In genomic region chr18:62716679-62717058, GRCh38 we compare ENCODE assay signal across 8 cellular contexts. TPM values are rescaled to one million over a fixed set of nuclear protein-coding genes. Genes with fewer than 3 reads are reported as not detected.
A peak's percentile ranks its signal among the peaks of the same experiment; 100 is the strongest.
DNase-seq lines count a peak whose midpoint lies in the region; ATAC-seq and TF ChIP-seq lines count a peak whose summit lies in the region.

No MANE protein-coding gene starts in this region.

- intact Hi-C loops in breast epithelium (cut with DNase I; ENCODE audit: low total_unique reads): loop anchor here (10.0 kb wide), 1 partner anchor 268 kb away; no protein-coding TSS in a partner anchor

- ATAC-seq in HG03045 (IDR thresholded peaks at IDR 0.05; ENCODE audit: unreplicated experiment) (peak; percentile 19), GM21526 (IDR thresholded peaks at IDR 0.05; ENCODE audit: low FRiP score, unreplicated experiment) (no peak)

- peak overlapping the region; percentile 73 for H3K4me3 ChIP-seq in GM12864 (ENCODE audit: low read depth, low read length)
- peak overlapping the region; percentile 79 for H3K4me3 ChIP-seq in SK-N-MC
- H3K4me3 ChIP-seq in breast epithelium: peak overlapping the region; percentile 76 to 81 (median 76)

- H3K9me3 ChIP-seq in SK-N-MC (ENCODE audit: low read depth, low read length) (no peaks in the 10 kb centered on the region), breast epithelium (no peaks in the 10 kb centered on the region)

- no peak for TF ChIP-seq CTCF in GM12864 (IDR thresholded peaks at IDR 0.05; ENCODE audit: low read depth, low read length, missing control alignments)
- TF ChIP-seq CTCF in breast epithelium (IDR thresholded peaks at IDR 0.05): no peak

- H3K27ac ChIP-seq in SK-N-MC: no peak overlapping the region
- H3K27ac ChIP-seq in breast epithelium: peak overlapping the region; percentile 96 to 99

- no peaks in the 10 kb centered on the region for H3K4me1 ChIP-seq in breast epithelium

- no peaks in the 10 kb centered on the region for H3K36me3 ChIP-seq in SK-N-MC (ENCODE audit: insufficient read depth, low read length)
- no peaks in the 10 kb centered on the region for H3K36me3 ChIP-seq in breast epithelium

- DNase-seq in GM12864 (ENCODE audit: low read depth) (no peak), SK-N-MC (ENCODE audit: low read depth, low spot score) (no peak), breast epithelium (ENCODE audit: low spot score in 2 of 2) (no peak), iPS-NIHi7 (ENCODE audit: extremely low spot score) (peak; percentile 61), mesenteric fat pad (ENCODE audit: low spot score) (no peak)
- DNase-seq in stimulated activated CD4-positive, alpha-beta T cell treated with anti-CD3 and anti-CD28 coated beads, Interleukin-12 subunit alpha, Interleukin-12 subunit beta, amount 100 ng/mL, for 4 hours: peak; percentile 10

- TF ChIP-seq POLR2A in breast epithelium (IDR thresholded peaks at IDR 0.05): no peak

- no peaks in the 10 kb centered on the region for H3K27me3 ChIP-seq in breast epithelium

- H3K9ac ChIP-seq in SK-N-MC (ENCODE audit: insufficient read length): peak overlapping the region; percentile 41

RNA-seq across cellular contexts. Expression of gene PHLPP1, which starts 1.3 kb away (rescaled TPM):
- 10 to 100 TPM in 2 of 3 donors, 1 to 10 TPM in 1; 9.8 to 19.9 (median 15.4) TPM for total RNA-seq in breast epithelium
- total RNA-seq in mesenteric fat pad: 7.0 TPM

Comparison
In these comparisons a context has a peak if more than half of its experiments do, and no peak if none do; other contexts are left out.
1. DNase-seq: peak in iPS-NIHi7 (single experiment) and stimulated activated CD4-positive, alpha-beta T cell treated with anti-CD3 and anti-CD28 coated beads, Interleukin-12 subunit alpha, Interleukin-12 subunit beta, amount 100 ng/mL, for 4 hours (single experiment); none in GM12864 (single experiment), SK-N-MC (single experiment), breast epithelium (0 of 2) and mesenteric fat pad (single experiment).
2. Peak in every context shown above with its lines, with median percentiles within 50 percentile points of each other: H3K4me3 ChIP-seq.